ENCODE assay signal across 17 cellular contexts in genomic region chr16:1528921-1529537, GRCh38. TPM values are rescaled to one million over a fixed set of nuclear protein-coding genes. Genes with fewer than 3 reads are reported as not detected.
DNase-seq lines count a peak whose midpoint lies in the region; ATAC-seq and TF ChIP-seq lines count a peak whose summit lies in the region.
"Had no signal": no experiment of that assay in that cellular context is flagged by ENCODE, and none has a peak within 500 bp of the region (broad histone marks: within the 10 kb centered on the region; RNA-seq: fewer than 3 reads in every experiment).

No MANE protein-coding gene starts in this region.

- no peaks in the 10 kb centered on the region for H3K27me3 ChIP-seq in CD4-positive, alpha-beta T cell (ENCODE audit: control insufficient read depth, insufficient read depth, low read length)
- no peaks in the 10 kb centered on the region for H3K27me3 ChIP-seq in hepatocyte

- no peaks in the 10 kb centered on the region for H3K9me3 Mint-ChIP-seq in activated T-cell treated with anti-CD3 and anti-CD28 coated beads, Interleukin-2, amount 50 U/mL, for 24 hours
- no peaks in the 10 kb centered on the region for H3K9me3 Mint-ChIP-seq in CD4-positive, alpha-beta T cell
- H3K9me3 Mint-ChIP-seq in activated T-helper 2 cell treated with anti-CD3 and anti-CD28 coated beads, Interferon-gamma antibody, Interleukin-2, Interleukin-4, amounts not matched to agents 10 μg/mL and 5 μg/mL and 100 μg/mL, durations not matched to agents 14 hours and 24 hours and 36 hours: no peaks in the 10 kb centered on the region
- H3K9me3 Mint-ChIP-seq in nephron progenitor cell: no peaks in the 10 kb centered on the region
- H3K9me3 Mint-ChIP-seq: GM23338 had no signal

- H3K27ac ChIP-seq in CD4-positive, alpha-beta T cell (ENCODE audit: low read depth, low read length): no peak overlapping the region
- no peak overlapping the region for H3K27ac ChIP-seq in hepatocyte
- H3K27ac ChIP-seq: A549, HL-60 had no signal

- H3K4me1 Mint-ChIP-seq in activated T-cell treated with anti-CD3 and anti-CD28 coated beads, Interleukin-2, amount 50 U/mL, for 24 hours (ENCODE audit: low read depth): peaks cover 45% of the 10 kb centered on the region
- H3K4me1 Mint-ChIP-seq in CD4-positive, alpha-beta T cell (ENCODE audit: low read depth): peaks cover 52% of the 10 kb centered on the region
- peaks cover 11% of the 10 kb centered on the region for H3K4me1 Mint-ChIP-seq in activated T-helper 2 cell treated with anti-CD3 and anti-CD28 coated beads, Interferon-gamma antibody, Interleukin-2, Interleukin-4, amounts not matched to agents 10 μg/mL and 5 μg/mL and 100 μg/mL, durations not matched to agents 14 hours and 24 hours and 36 hours (ENCODE audit: low read depth)
- peaks cover 9% of the 10 kb centered on the region for H3K4me1 Mint-ChIP-seq in nephron progenitor cell

- intact Hi-C loops in CD4-positive, alpha-beta T cell (cut with DNase I, micrococcal nuclease): loop anchor here in 1 of 2 experiments (5.0 kb wide), 1 partner anchor 37 kb away; the partner anchor contains the start of gene TELO2
- intact Hi-C loops in activated T-helper 2 cell treated with anti-CD3 and anti-CD28 coated beads, Interferon-gamma antibody, Interleukin-2, Interleukin-4, amounts not matched to agents 10 μg/mL and 5 μg/mL and 100 μg/mL, durations not matched to agents 14 hours and 24 hours and 36 hours (cut with micrococcal nuclease): no loop called here

- no peak overlapping the region for H3K4me3 ChIP-seq in hepatocyte
- H3K4me3 ChIP-seq: A549, GM23338, K562 had no signal

- no peak overlapping the region for H3K4me3 Mint-ChIP-seq in activated T-cell treated with anti-CD3 and anti-CD28 coated beads, Interleukin-2, amount 50 U/mL, for 24 hours
- peak overlapping the region; percentile 61 for H3K4me3 Mint-ChIP-seq in CD4-positive, alpha-beta T cell
- H3K4me3 Mint-ChIP-seq in activated T-helper 2 cell treated with anti-CD3 and anti-CD28 coated beads, Interferon-gamma antibody, Interleukin-2, Interleukin-4, amounts not matched to agents 10 μg/mL and 5 μg/mL and 100 μg/mL, durations not matched to agents 14 hours and 24 hours and 36 hours (ENCODE audit: low read depth): no peak overlapping the region
- no peak overlapping the region for H3K4me3 Mint-ChIP-seq in nephron progenitor cell
- H3K4me3 Mint-ChIP-seq: GM23338 had no signal

- POLR2A ChIA-PET in CD4-positive, alpha-beta T cell (lab: Charles Lee): no interaction called here

- no peaks in the 10 kb centered on the region for H3K9me3 ChIP-seq in CD4-positive, alpha-beta T cell (ENCODE audit: control insufficient read depth, low read length)
- no peaks in the 10 kb centered on the region for H3K9me3 ChIP-seq in hepatocyte (ENCODE audit: low read depth)
- H3K9me3 ChIP-seq: A549 had no signal

- CTCF ChIA-PET in CD4-positive, alpha-beta T cell (lab: Charles Lee): no interaction called here

- H3K27ac Mint-ChIP-seq in activated T-cell treated with anti-CD3 and anti-CD28 coated beads, Interleukin-2, amount 50 U/mL, for 24 hours: peak overlapping the region; percentile 61
- H3K27ac Mint-ChIP-seq in CD4-positive, alpha-beta T cell: peak overlapping the region; percentile 63
- peak overlapping the region; percentile 62 for H3K27ac Mint-ChIP-seq in activated T-helper 2 cell treated with anti-CD3 and anti-CD28 coated beads, Interferon-gamma antibody, Interleukin-2, Interleukin-4, amounts not matched to agents 10 μg/mL and 5 μg/mL and 100 μg/mL, durations not matched to agents 14 hours and 24 hours and 36 hours
- peak overlapping the region; percentile 80 for H3K27ac Mint-ChIP-seq in nephron progenitor cell

- H3K9me2 ChIP-seq in hepatocyte (replicated peaks; ENCODE audit: insufficient read depth): no peaks in the 10 kb centered on the region

- H3K36me3 Mint-ChIP-seq in activated T-cell treated with anti-CD3 and anti-CD28 coated beads, Interleukin-2, amount 50 U/mL, for 24 hours (ENCODE audit: low read depth): peaks cover 7% of the 10 kb centered on the region
- H3K36me3 Mint-ChIP-seq in CD4-positive, alpha-beta T cell (ENCODE audit: low read depth): peaks cover 5% of the 10 kb centered on the region
- no peaks in the 10 kb centered on the region for H3K36me3 Mint-ChIP-seq in activated T-helper 2 cell treated with anti-CD3 and anti-CD28 coated beads, Interferon-gamma antibody, Interleukin-2, Interleukin-4, amounts not matched to agents 10 μg/mL and 5 μg/mL and 100 μg/mL, durations not matched to agents 14 hours and 24 hours and 36 hours (ENCODE audit: low read depth)
- H3K36me3 Mint-ChIP-seq in nephron progenitor cell (ENCODE audit: low read depth): peaks cover 1% of the 10 kb centered on the region

- peaks cover 36% of the 10 kb centered on the region for H3K4me1 ChIP-seq in hepatocyte (ENCODE audit: insufficient read depth)
- H3K4me1 ChIP-seq: A549 had no signal

- no peaks in the 10 kb centered on the region for H3K27me3 Mint-ChIP-seq in activated T-cell treated with anti-CD3 and anti-CD28 coated beads, Interleukin-2, amount 50 U/mL, for 24 hours
- no peaks in the 10 kb centered on the region for H3K27me3 Mint-ChIP-seq in CD4-positive, alpha-beta T cell
- H3K27me3 Mint-ChIP-seq in activated T-helper 2 cell treated with anti-CD3 and anti-CD28 coated beads, Interferon-gamma antibody, Interleukin-2, Interleukin-4, amounts not matched to agents 10 μg/mL and 5 μg/mL and 100 μg/mL, durations not matched to agents 14 hours and 24 hours and 36 hours (ENCODE audit: low read depth): no peaks in the 10 kb centered on the region
- H3K27me3 Mint-ChIP-seq in nephron progenitor cell (ENCODE audit: low read depth, poor library complexity): peaks cover 9% of the 10 kb centered on the region

- 95% methylated on average over 29 of the region's 29 CpGs for WGBS in hepatocyte (ENCODE audit: low lambda C conversion rate, missing lambda C conversion rate)

- H3K4me2 ChIP-seq in hepatocyte: no peak overlapping the region
- H3K4me2 ChIP-seq: A549, GM23338 had no signal

- H2AFZ ChIP-seq in hepatocyte: no peak overlapping the region
- H2AFZ ChIP-seq: GM23338 had no signal

- no peak for ATAC-seq in CD4-positive, alpha-beta T cell (ENCODE audit: poor library complexity)
- no peak for ATAC-seq in GM21367 (IDR thresholded peaks at IDR 0.05; ENCODE audit: unreplicated experiment)
- ATAC-seq: A549, GM23338 had no signal

- H3K36me3 ChIP-seq in hepatocyte (replicated peaks; ENCODE audit: insufficient read depth, low read depth): no peaks in the 10 kb centered on the region

- no peaks in the 10 kb centered on the region for H4K20me1 ChIP-seq in hepatocyte (ENCODE audit: insufficient read depth, poor library complexity, severe bottlenecking)

- TF ChIP-seq CTCF in CD4-positive, alpha-beta T cell (IDR thresholded peaks at IDR 0.05): no peak
- TF ChIP-seq CTCF in nephron progenitor cell (IDR thresholded peaks at IDR 0.05) (no peak), hepatocyte (IDR thresholded peaks at IDR 0.05; ENCODE audit: poor library complexity) (no peak)

- H3K79me2 ChIP-seq in hepatocyte: no peaks in the 10 kb centered on the region

- no peak for DNase-seq in activated T-cell treated with anti-CD3 and anti-CD28 coated beads, Interleukin-2, amount 50 U/mL, for 24 hours
- DNase-seq in activated T-cell treated with anti-CD3 and anti-CD28 coated beads for 4 hours (no peak), nephron progenitor cell (no peak), retina (no peak), hepatocyte (ENCODE audit: low spot score) (no peak)
- DNase-seq in CD4-positive, alpha-beta T cell: no peak
- DNase-seq in activated T-helper 2 cell treated with anti-CD3 and anti-CD28 coated beads, Interferon-gamma antibody, Interleukin-2, Interleukin-4, amounts not matched to agents 10 μg/mL and 5 μg/mL and 100 μg/mL, durations not matched to agents 14 hours and 24 hours and 36 hours (ENCODE audit: low spot score): no peak
- DNase-seq: DMS79 treated with DMSO at 0.1 percent for 48 hours, GDM1, NCI-H1436, NCI-H2081, NCI-H510A treated with DMSO at 0.1 percent for 48 hours had no signal

RNA-seq across cellular contexts. Expression of gene TMEM204, which starts 4.4 kb away (rescaled TPM):
- total RNA-seq in CD4-positive, alpha-beta T cell: 10 to 100 TPM; 20.5 to 22.1 TPM
- 17.2 and 17.8 TPM in 2 replicates for total RNA-seq in activated T-helper 2 cell treated with anti-CD3 and anti-CD28 coated beads, Interferon-gamma antibody, Interleukin-2, Interleukin-4, amounts not matched to agents 10 μg/mL and 5 μg/mL and 100 μg/mL, durations not matched to agents 14 hours and 24 hours and 36 hours
- total RNA-seq in hepatocyte: 4.7 and 5.4 TPM in 2 replicates
- polyA plus RNA-seq in hepatocyte: 2.7 and 4.3 TPM in 2 replicates
- polyA plus RNA-seq: A549 had no signal

RNA-seq across cellular contexts. Expression of gene TELO2, which starts 35.9 kb away (rescaled TPM):
- 10 to 100 TPM; 29.7 to 30.8 TPM for total RNA-seq in CD4-positive, alpha-beta T cell
- 72.6 and 74.8 TPM in 2 replicates for total RNA-seq in activated T-helper 2 cell treated with anti-CD3 and anti-CD28 coated beads, Interferon-gamma antibody, Interleukin-2, Interleukin-4, amounts not matched to agents 10 μg/mL and 5 μg/mL and 100 μg/mL, durations not matched to agents 14 hours and 24 hours and 36 hours
- total RNA-seq in hepatocyte: 12.0 and 22.8 TPM in 2 replicates
- polyA plus RNA-seq in hepatocyte: 50.9 and 60.3 TPM in 2 replicates

RNA-seq across cellular contexts. Expression of gene PTX4, which starts 40.3 kb away (rescaled TPM):
- not detected for total RNA-seq in CD4-positive, alpha-beta T cell
- not detected in 2 replicates for total RNA-seq in activated T-helper 2 cell treated with anti-CD3 and anti-CD28 coated beads, Interferon-gamma antibody, Interleukin-2, Interleukin-4, amounts not matched to agents 10 μg/mL and 5 μg/mL and 100 μg/mL, durations not matched to agents 14 hours and 24 hours and 36 hours
- total RNA-seq in hepatocyte: not detected in 2 replicates
- not detected in 2 replicates for polyA plus RNA-seq in hepatocyte
- total RNA-seq: GM23338 had no signal
- polyA plus RNA-seq: A549, GM23338, K562 had no signal

RNA-seq across cellular contexts. Expression of gene CLCN7, which starts 54.2 kb away (rescaled TPM):
- 10 to 100 TPM; 70.5 to 76.2 TPM for total RNA-seq in CD4-positive, alpha-beta T cell
- total RNA-seq in activated T-helper 2 cell treated with anti-CD3 and anti-CD28 coated beads, Interferon-gamma antibody, Interleukin-2, Interleukin-4, amounts not matched to agents 10 μg/mL and 5 μg/mL and 100 μg/mL, durations not matched to agents 14 hours and 24 hours and 36 hours: 52.2 and 54.3 TPM in 2 replicates
- total RNA-seq in hepatocyte: 47.4 and 56.3 TPM in 2 replicates
- polyA plus RNA-seq in hepatocyte: 107 and 127 TPM in 2 replicates
